In the genomic region with DNA sequence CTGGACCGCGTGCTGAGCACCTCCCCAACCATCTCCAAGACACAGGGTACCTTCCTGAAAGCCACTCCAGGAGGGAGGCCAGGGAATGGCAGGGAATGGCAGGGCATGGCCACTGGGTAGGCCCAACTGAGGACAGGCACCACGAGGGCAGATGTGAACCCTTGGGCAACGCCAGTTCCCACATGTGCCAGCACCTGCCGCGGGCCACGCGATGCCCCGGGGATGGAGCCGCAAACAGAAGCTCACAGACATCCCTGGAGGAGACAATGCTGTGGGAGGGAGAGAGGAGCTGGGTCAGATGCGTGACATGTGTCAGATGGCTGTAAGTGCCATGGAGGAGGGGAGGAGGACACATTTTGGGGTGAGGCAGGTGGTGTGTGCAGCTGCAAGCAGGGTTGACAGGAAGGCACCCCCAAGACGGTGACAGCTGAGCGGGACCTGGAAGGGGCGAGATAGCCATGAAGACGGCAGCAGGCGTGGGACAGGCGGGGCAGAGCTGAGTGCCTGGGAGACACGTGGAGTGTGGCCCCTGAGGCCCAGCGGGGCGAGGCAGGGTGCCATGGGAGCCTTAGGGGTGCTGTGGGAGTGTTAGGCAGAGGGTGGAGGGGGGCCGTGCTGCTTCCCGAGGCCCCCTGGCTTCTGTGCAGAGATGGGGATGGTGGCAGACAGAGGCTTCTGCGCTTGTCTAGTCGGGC, we compare ENCODE assay signal across 27 cellular contexts.
"Had no signal": no experiment of that assay in that cellular context is flagged by ENCODE, and none has a peak within 500 bp of the region (broad histone marks: within the 10 kb centered on the region; RNA-seq: fewer than 3 reads in every experiment).

No MANE protein-coding gene starts in this region.

- ATAC-seq: effector memory CD8-positive, alpha-beta T cell; gastroesophageal sphincter; left cardiac atrium; left ventricle myocardium superior; mucosa of descending colon; psoas muscle; stimulated activated memory B cell treated with anti-CD40 and anti-IgM and Interleukin-4, amounts not matched to agents 10 μg/mL and 1 μg/mL and 100 μg/mL, for 72 hours had no signal

- DNase-seq: activated CD4-positive, alpha-beta T cell treated with anti-CD3 and anti-CD28 coated beads for 4 hours; activated CD4-positive, alpha-beta T cell treated with anti-CD3 and anti-CD28 coated beads, Interleukin-2, amount 50 U/mL, for 4 hours; activated CD8-positive, alpha-beta memory T cell treated with anti-CD3 and anti-CD28 coated beads, Interleukin-2, amount 50 U/mL, for 4 hours; activated gamma-delta T cell; activated naive CD4-positive, alpha-beta T cell treated with anti-CD3 and anti-CD28 coated beads, Interleukin-2, amount 50 U/mL, for 16 hours; activated T-cell treated with anti-CD3 and anti-CD28 coated beads, Interleukin-2, amount 50 U/mL, for 24 hours; amniotic stem cell; brain microvascular endothelial cell; cortex of kidney; effector memory CD8-positive, alpha-beta T cell; erythroblast; head of caudate nucleus; hippocampal formation; left cardiac atrium; left ventricle myocardium superior; mucosa of descending colon; occipital lobe; psoas muscle; sigmoid colon; small intestine; stimulated activated CD4-positive, alpha-beta T cell treated with anti-CD3 and anti-CD28 coated beads, Interleukin-4, amount 100 ng/mL, for 24 hours; stomach; thyroid gland had no signal

- H3K4me1 Mint-ChIP-seq: stimulated activated memory B cell treated with anti-CD40 and anti-IgM and Interleukin-4, amounts not matched to agents 10 μg/mL and 1 μg/mL and 100 μg/mL, for 72 hours had no signal

- H3K27me3 Mint-ChIP-seq: activated T-cell treated with anti-CD3 and anti-CD28 coated beads, Interleukin-2, amount 50 U/mL, for 24 hours; effector memory CD8-positive, alpha-beta T cell; stimulated activated memory B cell treated with anti-CD40 and anti-IgM and Interleukin-4, amounts not matched to agents 10 μg/mL and 1 μg/mL and 100 μg/mL, for 72 hours had no signal

- H3K27me3 ChIP-seq: brain microvascular endothelial cell, gastroesophageal sphincter, sigmoid colon, stomach, thyroid gland, upper lobe of left lung had no signal

- H3K27ac ChIP-seq: brain microvascular endothelial cell, gastroesophageal sphincter, parathyroid adenoma, psoas muscle, sigmoid colon, stomach, thyroid gland, upper lobe of left lung had no signal

- H3K4me1 ChIP-seq: gastroesophageal sphincter, parathyroid adenoma, psoas muscle, sigmoid colon, stomach, thyroid gland, upper lobe of left lung had no signal

- H3K4me3 Mint-ChIP-seq: activated T-cell treated with anti-CD3 and anti-CD28 coated beads, Interleukin-2, amount 50 U/mL, for 24 hours; effector memory CD8-positive, alpha-beta T cell; stimulated activated memory B cell treated with anti-CD40 and anti-IgM and Interleukin-4, amounts not matched to agents 10 μg/mL and 1 μg/mL and 100 μg/mL, for 72 hours had no signal

- H3K27ac Mint-ChIP-seq: activated T-cell treated with anti-CD3 and anti-CD28 coated beads, Interleukin-2, amount 50 U/mL, for 24 hours; effector memory CD8-positive, alpha-beta T cell; stimulated activated memory B cell treated with anti-CD40 and anti-IgM and Interleukin-4, amounts not matched to agents 10 μg/mL and 1 μg/mL and 100 μg/mL, for 72 hours had no signal

- H3K9me3 ChIP-seq: gastroesophageal sphincter, mucosa of descending colon, psoas muscle, sigmoid colon, stomach, thyroid gland, upper lobe of left lung had no signal

- H3K9ac ChIP-seq: parathyroid adenoma had no signal

- H3K9me3 Mint-ChIP-seq: activated T-cell treated with anti-CD3 and anti-CD28 coated beads, Interleukin-2, amount 50 U/mL, for 24 hours; effector memory CD8-positive, alpha-beta T cell; stimulated activated memory B cell treated with anti-CD40 and anti-IgM and Interleukin-4, amounts not matched to agents 10 μg/mL and 1 μg/mL and 100 μg/mL, for 72 hours had no signal

- H3K4me3 ChIP-seq: gastroesophageal sphincter, mucosa of descending colon, psoas muscle, sigmoid colon, stomach, thyroid gland, upper lobe of left lung had no signal
